In the genomic region with DNA sequence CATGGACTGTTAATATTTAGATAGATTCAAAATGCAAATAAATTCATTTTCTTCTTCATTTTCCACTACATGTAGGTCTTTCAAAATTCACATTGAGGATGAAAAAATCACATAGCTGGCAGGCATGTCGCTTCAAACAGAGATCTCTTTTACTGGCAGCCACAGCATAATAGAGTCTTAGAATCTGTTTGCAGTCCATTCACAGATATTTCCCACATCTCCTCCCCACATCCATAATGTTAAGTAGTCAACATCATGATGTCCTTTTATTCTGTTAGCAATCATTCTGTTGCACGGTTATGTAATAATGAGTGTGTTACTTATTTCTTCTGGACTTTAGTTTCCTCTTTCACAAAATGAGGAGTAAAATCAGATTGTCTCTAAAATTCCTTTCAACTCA, we compare ENCODE assay signal across 25 cellular contexts.
DNase-seq lines count a peak whose midpoint lies in the region; ATAC-seq lines count a peak whose summit lies in the region.
"Had no signal": no experiment of that assay in that cellular context is flagged by ENCODE, and none has a peak within 500 bp of the region (broad histone marks: within the 10 kb centered on the region; RNA-seq: fewer than 3 reads in every experiment).

No MANE protein-coding gene starts in this region.

- CTCF ChIA-PET in activated CD8-positive, alpha-beta memory T cell treated with anti-CD3 and anti-CD28 coated beads, Interleukin-2, amount 10 ng/mL, durations not matched to agents 7 days and 5 days (lab: Charles Lee), result interaction anchor here (1.2 to 1.9 kb wide), 2 partner anchors 11 to 16 kb away, joined by 3 to 4 read pairs; no protein-coding TSS in a partner anchor

- H3K9me3 Mint-ChIP-seq in activated CD8-positive, alpha-beta memory T cell treated with anti-CD3 and anti-CD28 coated beads, Interleukin-2, amount 10 ng/mL, durations not matched to agents 7 days and 5 days (ENCODE audit: low read depth), result no peaks in the 10 kb centered on the region
- H3K9me3 Mint-ChIP-seq: activated naive CD8-positive, alpha-beta T cell treated with anti-CD3 and anti-CD28 coated beads for 36 hours; nephron; WTC11 had no signal

- ATAC-seq in activated CD8-positive, alpha-beta memory T cell treated with anti-CD3 and anti-CD28 coated beads, Interleukin-2, amount 10 ng/mL, durations not matched to agents 7 days and 5 days, result no peak
- no peak for ATAC-seq in left ventricle myocardium superior
- ATAC-seq: K562, right cardiac atrium, WTC11 had no signal

- peaks cover 58% of the 10 kb centered on the region for H3K4me1 Mint-ChIP-seq in activated CD8-positive, alpha-beta memory T cell treated with anti-CD3 and anti-CD28 coated beads, Interleukin-2, amount 10 ng/mL, durations not matched to agents 7 days and 5 days
- H3K4me1 Mint-ChIP-seq: activated naive CD8-positive, alpha-beta T cell treated with anti-CD3 and anti-CD28 coated beads for 36 hours; WTC11 had no signal

- DNase-seq in activated CD8-positive, alpha-beta memory T cell treated with anti-CD3 and anti-CD28 coated beads, Interleukin-2, amount 10 ng/mL, durations not matched to agents 7 days and 5 days, result no peak
- DNase-seq in activated CD8-positive, alpha-beta memory T cell treated with anti-CD3 and anti-CD28 coated beads, Interleukin-2, amount 50 U/mL, for 48 hours, result no peak
- DNase-seq in RPMI7951 (ENCODE audit: low read depth), result peak; percentile 53
- peak; percentile 17 for DNase-seq in medulla oblongata (ENCODE audit: extremely low spot score)
- DNase-seq in GF-D8 (lab: John Stamatoyannopoulos, UW), result no peak
- no peak for DNase-seq in activated CD4-positive, alpha-beta T cell treated with anti-CD3 and anti-CD28 coated beads for 4 hours
- no peak for DNase-seq in left ventricle myocardium superior
- DNase-seq: activated CD4-positive, alpha-beta T cell treated with anti-CD3 and anti-CD28 coated beads, Interleukin-2, amount 50 U/mL, for 4 hours; activated effector memory CD4-positive, alpha-beta T cell treated with Interleukin-2 at 50 U/mL for 16 hours; activated naive CD8-positive, alpha-beta T cell treated with anti-CD3 and anti-CD28 coated beads for 36 hours; C1 segment of cervical spinal cord; HCEC 1CT; left ventricle myocardium inferior; MM.1S; NCI-H2029 treated with DMSO at 0.1 percent for 48 hours; NCI-H2227 treated with DMSO at 0.1 percent for 48 hours; NCI-H526 treated with DMSO at 0.1 percent for 48 hours; posterior cingulate gyrus; right cardiac atrium; spleen; T1000; transverse colon had no signal

- H3K27me3 Mint-ChIP-seq in activated CD8-positive, alpha-beta memory T cell treated with anti-CD3 and anti-CD28 coated beads, Interleukin-2, amount 10 ng/mL, durations not matched to agents 7 days and 5 days, result no peaks in the 10 kb centered on the region
- H3K27me3 Mint-ChIP-seq: activated naive CD8-positive, alpha-beta T cell treated with anti-CD3 and anti-CD28 coated beads for 36 hours had no signal

- no peak overlapping the region for H3K4me3 Mint-ChIP-seq in activated CD8-positive, alpha-beta memory T cell treated with anti-CD3 and anti-CD28 coated beads, Interleukin-2, amount 10 ng/mL, durations not matched to agents 7 days and 5 days
- H3K4me3 Mint-ChIP-seq: activated naive CD8-positive, alpha-beta T cell treated with anti-CD3 and anti-CD28 coated beads for 36 hours; nephron; WTC11 had no signal

- peak overlapping the region; percentile 86 for H3K27ac Mint-ChIP-seq in activated CD8-positive, alpha-beta memory T cell treated with anti-CD3 and anti-CD28 coated beads, Interleukin-2, amount 10 ng/mL, durations not matched to agents 7 days and 5 days
- H3K27ac Mint-ChIP-seq: activated naive CD8-positive, alpha-beta T cell treated with anti-CD3 and anti-CD28 coated beads for 36 hours; nephron; WTC11 had no signal

- peaks cover 14% of the 10 kb centered on the region for H3K36me3 Mint-ChIP-seq in activated CD8-positive, alpha-beta memory T cell treated with anti-CD3 and anti-CD28 coated beads, Interleukin-2, amount 10 ng/mL, durations not matched to agents 7 days and 5 days
- H3K36me3 Mint-ChIP-seq: activated naive CD8-positive, alpha-beta T cell treated with anti-CD3 and anti-CD28 coated beads for 36 hours; WTC11 had no signal

- intact Hi-C loops in left ventricle myocardium superior (cut with micrococcal nuclease), result no loop called here

Comparison
In these comparisons a context has a peak if more than half of its experiments do, and no peak if none do; other contexts are left out.
1. DNase-seq: peak in RPMI7951 (single experiment) and medulla oblongata (single experiment); none in activated CD8-positive, alpha-beta memory T cell treated with anti-CD3 and anti-CD28 coated beads, Interleukin-2, amount 10 ng/mL, durations not matched to agents 7 days and 5 days (single experiment), activated CD8-positive, alpha-beta memory T cell treated with anti-CD3 and anti-CD28 coated beads, Interleukin-2, amount 50 U/mL, for 48 hours (single experiment), GF-D8 (single experiment), activated CD4-positive, alpha-beta T cell treated with anti-CD3 and anti-CD28 coated beads for 4 hours (0 of 2) and left ventricle myocardium superior (single experiment).